ENCODE assay signal across 23 cellular contexts in the genomic region with DNA sequence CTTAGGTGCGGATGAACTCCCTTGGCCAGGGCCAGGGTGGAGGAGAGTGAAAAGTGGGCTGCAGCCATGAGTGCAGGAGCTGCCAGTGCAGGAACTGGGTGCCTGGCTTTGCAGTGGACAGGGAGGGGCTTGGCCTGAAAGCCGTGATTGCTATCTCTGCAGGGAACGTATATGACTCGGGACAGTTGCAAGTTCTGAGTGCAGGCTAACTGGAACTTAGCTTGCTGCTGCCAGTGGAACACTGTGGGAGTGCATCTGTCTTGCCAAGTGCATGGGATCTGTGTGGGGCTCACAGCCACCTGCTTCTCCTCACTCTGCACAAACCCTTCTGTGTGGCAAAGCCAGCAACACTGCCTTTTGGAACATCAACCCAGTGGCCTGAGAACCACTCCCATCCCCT. TPM values are rescaled to one million over a fixed set of nuclear protein-coding genes. Genes with fewer than 3 reads are reported as not detected.
DNase-seq lines count a peak whose midpoint lies in the region; ATAC-seq, FAIRE-seq and TF ChIP-seq lines count a peak whose summit lies in the region.
"Had no signal": no experiment of that assay in that cellular context is flagged by ENCODE, and none has a peak within 500 bp of the region (broad histone marks: within the 10 kb centered on the region; RNA-seq: fewer than 3 reads in every experiment).

No MANE protein-coding gene starts in this region.

- no peaks in the 10 kb centered on the region for H3K36me3 ChIP-seq in HepG2 (replicated peaks in 1 of 2; ENCODE audit: control insufficient read depth in 1 of 2, insufficient read depth in 2 of 2, low read length in 2 of 2)
- H3K36me3 ChIP-seq in right lobe of liver = no peaks in the 10 kb centered on the region
- no peaks in the 10 kb centered on the region for H3K36me3 ChIP-seq in bronchial epithelial cell (ENCODE audit: control insufficient read depth, insufficient read depth, low read length)
- H3K36me3 ChIP-seq in aorta (ENCODE audit: control insufficient read depth in 1 of 2, insufficient read depth in 2 of 2, low read length in 1 of 2) = peaks cover 0 to 3% of the 10 kb centered on the region in 2 donors
- H3K36me3 ChIP-seq in mesenchymal stem cell (ENCODE audit: control insufficient read depth in 1 of 2, insufficient read depth in 2 of 2, low read depth in 1 of 2, low read length in 2 of 2) = peaks cover 8 to 11% of the 10 kb centered on the region in 2 experiments

- in situ Hi-C loops in HepG2 (cut with HindIII; ENCODE audit: extremely low pct_ligation_motif_present, low pct_unique_long_range_greater_than_20kb) = no loop called here

- ATAC-seq in HepG2 (peak; percentile 70), right lobe of liver (no peak), aorta (ENCODE audit: low FRiP score) (peak; percentile 26), Right ventricle myocardium superior (ENCODE audit: poor library complexity) (no peak)
- ATAC-seq: GM12878, HCT116 had no signal

- H3K18ac ChIP-seq in mesenchymal stem cell (ENCODE audit: low read depth in 1 of 2, low read length in 2 of 2) = no peak overlapping the region

- TF ChIP-seq CTCF in HepG2 (CRISPR knock-in tag; IDR thresholded peaks at IDR 0.05) = no peak
- TF ChIP-seq CTCF in right lobe of liver (IDR thresholded peaks at IDR 0.05) = no peak
- no peak for TF ChIP-seq CTCF in bronchial epithelial cell (IDR thresholded peaks at IDR 0.05; ENCODE audit: insufficient read depth, low read length, severe bottlenecking)

- H3K4me2 ChIP-seq in HepG2 (ENCODE audit: low read depth, low read length) = no peak overlapping the region
- no peak overlapping the region for H3K4me2 ChIP-seq in mesenchymal stem cell (ENCODE audit: low read length, poor library complexity, severe bottlenecking)
- H3K4me2 ChIP-seq: BLaER1 treated with 17β-estradiol and CSF1 and Interleukin-3, amounts not matched to agents 10 nM and 100 nM had no signal

- no peak for FAIRE-seq in HepG2 (lab: Jason Lieb, UNC)
- FAIRE-seq in bronchial epithelial cell (lab: Jason Lieb, UNC) = peak; percentile 93
- FAIRE-seq: A204.1, D721Med, GM12878, GM19239, H1 had no signal

- no peak overlapping the region for H2AFZ ChIP-seq in HepG2 (ENCODE audit: low read length)
- H2AFZ ChIP-seq in mesenchymal stem cell (ENCODE audit: low read depth, low read length) = no peak overlapping the region
- H2AFZ ChIP-seq: GM23248 had no signal

- H2AK5ac ChIP-seq in mesenchymal stem cell (ENCODE audit: low read length, severe bottlenecking) = no peak overlapping the region

- BruUV-seq in HepG2 (replicated peaks; lab: Mats Ljungman, UMichigan) = no TSS peak

- H2BK15ac ChIP-seq in mesenchymal stem cell (ENCODE audit: low read depth, poor library complexity, severe bottlenecking) = no peak overlapping the region

- H3K79me2 ChIP-seq in HepG2 (ENCODE audit: insufficient read depth, low read length) = no peaks in the 10 kb centered on the region

- H3K4me1 ChIP-seq in HepG2 (ENCODE audit: insufficient read depth, low read length) = no peaks in the 10 kb centered on the region
- H3K4me1 ChIP-seq in right lobe of liver = no peaks in the 10 kb centered on the region
- H3K4me1 ChIP-seq in aorta (ENCODE audit: control insufficient read depth in 1 of 2, insufficient read depth in 2 of 2, low read length in 2 of 2) = no peaks in the 10 kb centered on the region
- peaks cover 4% of the 10 kb centered on the region for H3K4me1 ChIP-seq in mesenchymal stem cell (ENCODE audit: control insufficient read depth, insufficient read depth, low read depth, low read length)
- H3K4me1 ChIP-seq: BLaER1 treated with 17β-estradiol and CSF1 and Interleukin-3, amounts not matched to agents 10 nM and 100 nM had no signal

- peak overlapping the region in 1 of 2 experiments; percentile 18 for H3K14ac ChIP-seq in mesenchymal stem cell (ENCODE audit: low read length in 2 of 2)

- H3K4ac ChIP-seq in mesenchymal stem cell (ENCODE audit: low read depth in 1 of 2, low read length in 2 of 2) = no peak overlapping the region

- POLR2A ChIA-PET in HepG2 (lab: Yijun Ruan, JAX) = no interaction called here

- H3K27me3 ChIP-seq in HepG2 (ENCODE audit: control insufficient read depth in 1 of 2, insufficient read depth in 2 of 2, low read length in 2 of 2) (peaks cover 1 to 3% of the 10 kb centered on the region in 2 experiments; a peak in 3 of 5 replicates), right lobe of liver (no peaks in the 10 kb centered on the region), bronchial epithelial cell (ENCODE audit: control insufficient read depth, insufficient read depth, low read length) (no peaks in the 10 kb centered on the region), aorta (ENCODE audit: control insufficient read depth in 1 of 2, insufficient read depth in 2 of 2, low read length in 1 of 2) (no peaks in the 10 kb centered on the region), mesenchymal stem cell (ENCODE audit: control insufficient read depth in 1 of 2, insufficient read depth in 1 of 2, low read length in 2 of 2) (no peaks in the 10 kb centered on the region)
- H3K27me3 ChIP-seq: BLaER1 treated with 17β-estradiol and CSF1 and Interleukin-3, amounts not matched to agents 10 nM and 100 nM had no signal

- no peak overlapping the region for H4K8ac ChIP-seq in mesenchymal stem cell (ENCODE audit: low read length)

- TF ChIP-seq POLR2A in HepG2 (IDR thresholded peaks at IDR 0.05; ENCODE audit: insufficient read depth in 1 of 2, low read depth in 2 of 2, low read length in 2 of 2) (no peak), right lobe of liver (IDR thresholded peaks at IDR 0.05) (no peak)

- H3K27ac ChIP-seq in HepG2 (ENCODE audit: extremely low read length, insufficient read depth, low read length) (no peak overlapping the region), right lobe of liver (no peak overlapping the region), aorta (ENCODE audit: low read depth in 1 of 2, low read length in 2 of 2) (no peak overlapping the region), mesenchymal stem cell (ENCODE audit: low read length, poor library complexity, severe bottlenecking) (no peak overlapping the region)
- H3K27ac ChIP-seq: 22Rv1; BLaER1 treated with 17β-estradiol and CSF1 and Interleukin-3, amounts not matched to agents 10 nM and 100 nM; GM23248 had no signal

- 71% methylated on average over 1 of the region's 4 CpGs for WGBS in HepG2 (ENCODE audit: low lambda C conversion rate)
- 60% methylated on average over 1 of the region's 4 CpGs for WGBS in right lobe of liver (ENCODE audit: insufficient coverage, low coverage, low lambda C conversion rate, missing lambda C conversion rate)
- 83 to 89% methylated on average over 4 of the region's 4 CpGs for WGBS in aorta, 2 donors
- over 99% methylated on average over 4 of the region's 4 CpGs for WGBS in mesenchymal stem cell

- no peak overlapping the region for H3K23ac ChIP-seq in mesenchymal stem cell (ENCODE audit: low read length in 2 of 2)

- CTCF ChIA-PET in HepG2 (lab: Yijun Ruan, JAX; ENCODE audit: low intra/inter-chr PET ratio, low total read pairs) = no interaction called here

- intact Hi-C loops in HepG2 (cut with micrococcal nuclease; ENCODE audit: unreplicated experiment) = no loop called here
- intact Hi-C loops in right lobe of liver (cut with DNase I) = no loop called here
- intact Hi-C loops in aorta (cut with DNase I) = no loop called here
- intact Hi-C loops in Right ventricle myocardium superior (cut with DNase I) = no loop called here

- H4K20me1 ChIP-seq in HepG2 (ENCODE audit: insufficient read depth, low read length) = no peaks in the 10 kb centered on the region
- H4K20me1 ChIP-seq: BLaER1 treated with 17β-estradiol and CSF1 and Interleukin-3, amounts not matched to agents 10 nM and 100 nM had no signal

- H2BK120ac ChIP-seq in mesenchymal stem cell (ENCODE audit: low read depth, low read length) = no peak overlapping the region

- no peak overlapping the region for H2BK5ac ChIP-seq in mesenchymal stem cell (ENCODE audit: low read depth, low read length, poor library complexity, severe bottlenecking)

- H3K4me3 ChIP-seq in HepG2 (replicated peaks in 1 of 3; ENCODE audit: insufficient read depth in 1 of 3, low read depth in 2 of 3, low read length in 3 of 3) = no peak overlapping the region
- H3K4me3 ChIP-seq in right lobe of liver = no peak overlapping the region
- no peak overlapping the region for H3K4me3 ChIP-seq in bronchial epithelial cell (ENCODE audit: low read depth, low read length)
- H3K4me3 ChIP-seq in aorta (ENCODE audit: low read length in 2 of 2) = no peak overlapping the region
- no peak overlapping the region for H3K4me3 ChIP-seq in mesenchymal stem cell (ENCODE audit: insufficient read depth in 1 of 2, low read depth in 1 of 2, low read length in 2 of 2)
- H3K4me3 ChIP-seq: BLaER1 treated with 17β-estradiol and CSF1 and Interleukin-3, amounts not matched to agents 10 nM and 100 nM; GM12878; GM23248 had no signal

- no peak for TF ChIP-seq EP300 in HepG2 (IDR thresholded peaks at IDR 0.05; ENCODE audit: low read depth in 2 of 2, low read length in 2 of 2)
- no peak for TF ChIP-seq EP300 in HepG2 (CRISPR knock-in tag; IDR thresholded peaks at IDR 0.05; ENCODE audit: borderline replicate concordance)

- H4K91ac ChIP-seq in mesenchymal stem cell (ENCODE audit: low read length) = no peak overlapping the region

- no peak overlapping the region for H2BK12ac ChIP-seq in mesenchymal stem cell (ENCODE audit: low read length in 2 of 2)

- no peaks in the 10 kb centered on the region for H3K79me1 ChIP-seq in mesenchymal stem cell (replicated peaks; ENCODE audit: low read length, poor library complexity, severe bottlenecking)

- DNase-seq in HepG2 (ENCODE audit: low spot score) (no peak), right lobe of liver (no peak), bronchial epithelial cell (ENCODE audit: low read depth) (no peak), aorta (no peak), mesenchymal stem cell (no peak), Right ventricle myocardium superior (no peak)
- DNase-seq: ACHN; CD4-positive, alpha-beta T cell; CD8-positive, alpha-beta memory T cell; DMS 273 treated with DMSO at 0.1 percent for 48 hours; DMS79; EL; GDM1; GM23248; H7 had no signal

- H3K9ac ChIP-seq in HepG2 (ENCODE audit: insufficient read depth, low read depth, low read length) (no peak overlapping the region), mesenchymal stem cell (ENCODE audit: low read length) (no peak overlapping the region)
- H3K9ac ChIP-seq: BLaER1 treated with 17β-estradiol and CSF1 and Interleukin-3, amounts not matched to agents 10 nM and 100 nM; GM23248 had no signal

- no peak for TF ChIP-seq RAD21 in HepG2 (CRISPR knock-in tag; IDR thresholded peaks at IDR 0.05)

- H3K9me3 ChIP-seq in HepG2 (ENCODE audit: low read length) = peaks cover 11% of the 10 kb centered on the region; the same call in 1 of the 2 replicates
- H3K9me3 ChIP-seq in right lobe of liver = peaks cover 0 to 5% (median 0%) of the 10 kb centered on the region in 4 donors
- peaks cover 1% of the 10 kb centered on the region for H3K9me3 ChIP-seq in aorta (ENCODE audit: control insufficient read depth, low read length)
- peaks cover 38% of the 10 kb centered on the region for H3K9me3 ChIP-seq in mesenchymal stem cell (ENCODE audit: control insufficient read depth, low read length)

RNA-seq across cellular contexts. Expression of a gene that starts 36.9 kb away (rescaled TPM):
- 0.29 and 0.35 TPM in 2 replicates for total RNA-seq in HepG2 (2016; rRNA removed; fragmentation: Illumina TruSeq; extraction: Trizol)
- total RNA-seq in HepG2 (2016; cell fraction: cytosol; rRNA removed; fragmentation: Illumina TruSeq; extraction: Trizol; ENCODE audit: low read depth) = 1.4 and 2.2 TPM in 2 replicates
- total RNA-seq in HepG2 (2016; cell fraction: insoluble cytoplasmic fraction; rRNA removed; fragmentation: Illumina TruSeq; extraction: Trizol) = 0.63 TPM in 1 of 2 replicates, not detected in the other
- 0.65 and 1.1 TPM in 2 replicates for total RNA-seq in HepG2 (2016; cell fraction: membrane; rRNA removed; fragmentation: Illumina TruSeq; extraction: Trizol)
- 0.78 and 1.5 TPM in 2 replicates for total RNA-seq in HepG2 (2016; cell fraction: nucleus; rRNA removed; fragmentation: Illumina TruSeq; extraction: Trizol)
- 0.51 and 0.59 TPM in 2 replicates for polyA plus RNA-seq in HepG2 (2011; rRNA removed)
- not detected in 2 replicates for polyA plus RNA-seq in HepG2 (2011; cell fraction: cytosol; rRNA removed)
- polyA plus RNA-seq in HepG2 (2011; cell fraction: nucleus; rRNA removed) = 0.19 and 0.93 TPM in 2 replicates
- 0.19 and 0.97 TPM in 2 replicates for polyA plus RNA-seq in HepG2 (2012)
- not detected in 2 replicates for polyA plus RNA-seq in HepG2 (2016; cell fraction: cytosol; fragmentation: Illumina TruSeq; extraction: Trizol; ENCODE audit: low read depth)
- polyA plus RNA-seq in HepG2 (2016; cell fraction: insoluble cytoplasmic fraction; fragmentation: Illumina TruSeq; extraction: Trizol; ENCODE audit: low read depth) = not detected in 2 replicates
- polyA plus RNA-seq in HepG2 (2016; cell fraction: membrane; fragmentation: Illumina TruSeq; extraction: Trizol; ENCODE audit: low read depth) = not detected in 2 replicates
- polyA plus RNA-seq in HepG2 (2016; cell fraction: nucleus; fragmentation: Illumina TruSeq; extraction: Trizol; ENCODE audit: insufficient read depth, low read depth) = 1.7 TPM in 2 replicates
- polyA minus RNA-seq in HepG2 (2011; rRNA and poly(A)+ RNA removed; ENCODE audit: low replicate concordance) = 0.20 and 0.68 TPM in 2 replicates
- not detected in 2 replicates for polyA minus RNA-seq in HepG2 (2011; cell fraction: cytosol; rRNA and poly(A)+ RNA removed)
- polyA minus RNA-seq in HepG2 (2011; cell fraction: nucleus; rRNA and poly(A)+ RNA removed) = 0.99 and 1.0 TPM in 2 replicates
- 1 to 10 TPM in 1 of 6 experiments, under 1 TPM in 5; 0.74 to 2.0 (median 0.91) TPM for total RNA-seq in right lobe of liver
- 0.13 and 0.26 TPM in 2 replicates for total RNA-seq in bronchial epithelial cell
- total RNA-seq in aorta = 1 to 10 TPM; 6.1 to 6.7 TPM
- polyA plus RNA-seq in aorta = 1 to 10 TPM in 1 of 2 donors, under 1 TPM in 1; 0.75 to 2.5 TPM
- polyA plus RNA-seq in mesenchymal stem cell (2013, experiment 1 of 2) = 0.37 TPM
- 0.29 TPM for polyA plus RNA-seq in mesenchymal stem cell (2013, experiment 2 of 2)
- 8.3 TPM for total RNA-seq in Right ventricle myocardium superior
- total RNA-seq: H7 had no signal
- polyA plus RNA-seq: H1 had no signal

RNA-seq across cellular contexts. Expression of a gene that starts 59.9 kb away (rescaled TPM):
- total RNA-seq in HepG2 (2016; rRNA removed; fragmentation: Illumina TruSeq; extraction: Trizol) (52.8 and 60.9 TPM in 2 replicates), right lobe of liver (10 to 100 TPM in 5 of 6 experiments, 1 to 10 TPM in 1; 8.8 to 14.8 (median 11.5) TPM), bronchial epithelial cell (20.9 and 27.6 TPM in 2 replicates), aorta (10 to 100 TPM; 19.2 to 20.3 TPM), Right ventricle myocardium superior (2.8 TPM)
- 4.5 and 4.7 TPM in 2 replicates for total RNA-seq in HepG2 (2016; cell fraction: cytosol; rRNA removed; fragmentation: Illumina TruSeq; extraction: Trizol; ENCODE audit: low read depth)
- 53.5 and 59.7 TPM in 2 replicates for total RNA-seq in HepG2 (2016; cell fraction: insoluble cytoplasmic fraction; rRNA removed; fragmentation: Illumina TruSeq; extraction: Trizol)
- 8.5 and 10.6 TPM in 2 replicates for total RNA-seq in HepG2 (2016; cell fraction: membrane; rRNA removed; fragmentation: Illumina TruSeq; extraction: Trizol)
- total RNA-seq in HepG2 (2016; cell fraction: nucleus; rRNA removed; fragmentation: Illumina TruSeq; extraction: Trizol) = 51.8 and 63.9 TPM in 2 replicates
- polyA plus RNA-seq in HepG2 (2011; rRNA removed) (25.0 and 28.0 TPM in 2 replicates), aorta (1 to 10 TPM; 5.6 to 9.7 TPM)
- polyA plus RNA-seq in HepG2 (2011; cell fraction: cytosol; rRNA removed) = 10.5 and 15.9 TPM in 2 replicates
- polyA plus RNA-seq in HepG2 (2011; cell fraction: nucleus; rRNA removed) = 57.5 and 66.0 TPM in 2 replicates
- 20.2 and 27.3 TPM in 2 replicates for polyA plus RNA-seq in HepG2 (2012)
- 1.3 and 1.7 TPM in 2 replicates for polyA plus RNA-seq in HepG2 (2016; cell fraction: cytosol; fragmentation: Illumina TruSeq; extraction: Trizol; ENCODE audit: low read depth)
- polyA plus RNA-seq in HepG2 (2016; cell fraction: insoluble cytoplasmic fraction; fragmentation: Illumina TruSeq; extraction: Trizol; ENCODE audit: low read depth) = 45.6 and 48.1 TPM in 2 replicates
- 4.1 and 5.4 TPM in 2 replicates for polyA plus RNA-seq in HepG2 (2016; cell fraction: membrane; fragmentation: Illumina TruSeq; extraction: Trizol; ENCODE audit: low read depth)
- polyA plus RNA-seq in HepG2 (2016; cell fraction: nucleus; fragmentation: Illumina TruSeq; extraction: Trizol; ENCODE audit: insufficient read depth, low read depth) = 61.4 and 62.4 TPM in 2 replicates
- 16.2 and 17.9 TPM in 2 replicates for polyA minus RNA-seq in HepG2 (2011; rRNA and poly(A)+ RNA removed; ENCODE audit: low replicate concordance)
- polyA minus RNA-seq in HepG2 (2011; cell fraction: cytosol; rRNA and poly(A)+ RNA removed) = 16.5 and 18.2 TPM in 2 replicates
- polyA minus RNA-seq in HepG2 (2011; cell fraction: nucleus; rRNA and poly(A)+ RNA removed) = 43.9 and 54.2 TPM in 2 replicates
- 12.5 TPM for polyA plus RNA-seq in mesenchymal stem cell (2013, experiment 1 of 2)
- polyA plus RNA-seq in mesenchymal stem cell (2013, experiment 2 of 2) = 10.6 TPM

Comparison
In these comparisons a context has a peak if more than half of its experiments do, and no peak if none do; other contexts are left out.
1. ATAC-seq: peak in HepG2 (single experiment) and aorta (single experiment); none in right lobe of liver (0 of 4) and Right ventricle myocardium superior (single experiment).